1 cellular context compared by ENCODE assay signal in genomic region chr2:7988440-7988839, GRCh38.
TF ChIP-seq lines count a peak whose summit lies in the region.

No MANE protein-coding gene starts in this region.

TF ChIP-seq in SK-N-SH treated with all-trans-retinoic acid at 6 μM for 48 hours, 23 proteins besides CTCF, POLR2A, EP300 and RAD21 (continued from another document):
- peak; percentile 83; the same call in 1 of the 2 replicates for TF ChIP-seq POU6F1 (CRISPR knock-in tag; IDR thresholded peaks at IDR 0.05; ENCODE audit: borderline replicate concordance, low read depth)
- TF ChIP-seq ZNF70 (CRISPR knock-in tag; IDR thresholded peaks at IDR 0.05) = peak; percentile 85
- TF ChIP-seq CSRNP3 (CRISPR knock-in tag; IDR thresholded peaks at IDR 0.05) = peak; percentile 92
- no peak for TF ChIP-seq TOX (CRISPR knock-in tag; IDR thresholded peaks at IDR 0.05; ENCODE audit: borderline replicate concordance)
- TF ChIP-seq ESRRG (CRISPR knock-in tag; IDR thresholded peaks at IDR 0.05) = peak; percentile 72; the same call in 1 of the 2 replicates
- TF ChIP-seq ZNF565 (CRISPR knock-in tag; conservative IDR thresholded peaks at IDR 0.05; ENCODE audit: low read depth) = no peak
- TF ChIP-seq ARNTL (CRISPR knock-in tag; IDR thresholded peaks at IDR 0.05; ENCODE audit: borderline replicate concordance, low read depth) = no peak
- no peak for TF ChIP-seq BACH2 (CRISPR knock-in tag; IDR thresholded peaks at IDR 0.05; ENCODE audit: borderline replicate concordance)
- TF ChIP-seq CSDC2 (CRISPR knock-in tag; IDR thresholded peaks at IDR 0.05) = 0 out of 2 replicates have a peak, but pooled peaks have one; percentile 18
- TF ChIP-seq SNAI2 (CRISPR knock-in tag; IDR thresholded peaks at IDR 0.05) = peak; percentile 89
- TF ChIP-seq ZFP3 (CRISPR knock-in tag; IDR thresholded peaks at IDR 0.05) = peak; percentile 65; the same call in 1 of the 2 replicates
- TF ChIP-seq ZNF8 (CRISPR knock-in tag; IDR thresholded peaks at IDR 0.05) = peak; percentile 23; the same call in 1 of the 2 replicates
- TF ChIP-seq RARB (CRISPR knock-in tag; IDR thresholded peaks at IDR 0.05) = no peak
- TF ChIP-seq PATZ1 (CRISPR knock-in tag; IDR thresholded peaks at IDR 0.05; ENCODE audit: borderline replicate concordance) = peak; percentile 90
